2 cellular contexts compared by ENCODE assay signal in the genomic region with DNA sequence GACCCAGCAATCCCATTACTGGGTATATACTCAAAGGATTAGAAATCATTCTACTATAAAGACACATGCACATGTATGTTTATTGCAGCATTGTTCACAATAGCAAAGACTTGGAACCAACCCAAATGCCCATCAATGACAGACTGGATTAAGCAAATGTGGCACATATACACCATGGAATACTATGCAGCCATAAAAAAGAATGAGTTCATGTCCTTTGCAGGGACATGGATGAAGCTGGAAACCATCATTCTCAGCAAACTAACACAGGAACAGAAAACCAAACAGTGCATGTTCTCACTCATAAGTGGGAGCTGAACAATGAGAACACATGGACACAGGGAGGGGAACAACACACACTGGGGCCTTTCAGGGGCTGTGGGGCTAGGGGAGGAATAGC.
DNase-seq lines count a peak whose midpoint lies in the region; ATAC-seq, FAIRE-seq and TF ChIP-seq lines count a peak whose summit lies in the region.
"Not testable (repeated sequence)": the region's sequence is repeated elsewhere in the genome, so short reads cannot be mapped to it uniquely, and the experiment has no call there.

No MANE protein-coding gene starts in this region.

- not testable (repeated sequence) for H3K79me2 ChIP-seq in HepG2 (ENCODE audit: insufficient read depth, low read length)

- TF ChIP-seq EP300 in HepG2 (IDR thresholded peaks at IDR 0.05; ENCODE audit: low read depth in 2 of 2, low read length in 2 of 2); HepG2 (CRISPR knock-in tag; IDR thresholded peaks at IDR 0.05; ENCODE audit: borderline replicate concordance): not testable (repeated sequence)

- TF ChIP-seq POLR2A in HepG2 (IDR thresholded peaks at IDR 0.05; ENCODE audit: insufficient read depth in 1 of 2, low read depth in 2 of 2, low read length in 2 of 2) = not testable (repeated sequence)

- intact Hi-C loops in HepG2 (cut with micrococcal nuclease; ENCODE audit: unreplicated experiment) = not testable (repeated sequence)

- not testable (repeated sequence) for H3K4me3 ChIP-seq in HEK293 (ENCODE audit: low read depth, low read length); HepG2 (replicated peaks in 1 of 3; ENCODE audit: insufficient read depth in 1 of 3, low read depth in 2 of 3, low read length in 3 of 3)

- H3K27me3 ChIP-seq in HepG2 (ENCODE audit: control insufficient read depth in 1 of 2, insufficient read depth in 2 of 2, low read length in 2 of 2) = not testable (repeated sequence)

- CTCF ChIA-PET in HEK293 (lab: Yijun Ruan, JAX) = interaction anchor here (1.5 kb wide), 1 partner anchor 80 kb away, joined by 3 read pairs; no protein-coding TSS in a partner anchor
- CTCF ChIA-PET in HepG2 (lab: Yijun Ruan, JAX; ENCODE audit: low intra/inter-chr PET ratio, low total read pairs) = not testable (repeated sequence)

- not testable (repeated sequence) for H3K9me3 ChIP-seq in HEK293 (ENCODE audit: control insufficient read depth, insufficient read depth, low read depth, low read length); HepG2 (ENCODE audit: low read length)

- not testable (repeated sequence) for TF ChIP-seq RAD21 in HepG2 (CRISPR knock-in tag; IDR thresholded peaks at IDR 0.05)

- not testable (repeated sequence) for DNase-seq in HepG2 (ENCODE audit: low spot score)

- H2AFZ ChIP-seq in HepG2 (ENCODE audit: low read length) = not testable (repeated sequence)

- in situ Hi-C loops in HepG2 (cut with HindIII; ENCODE audit: extremely low pct_ligation_motif_present, low pct_unique_long_range_greater_than_20kb) = not testable (repeated sequence)

- POLR2A ChIA-PET in HEK293 (lab: Yijun Ruan, JAX); HepG2 (lab: Yijun Ruan, JAX): not testable (repeated sequence)

- not testable (repeated sequence) for FAIRE-seq in HepG2 (lab: Jason Lieb, UNC)

- H3K27ac ChIP-seq in HEK293 (ENCODE audit: extremely low read depth, low read depth, low read length); HepG2 (ENCODE audit: extremely low read length, insufficient read depth, low read length): not testable (repeated sequence)

- not testable (repeated sequence) for H3K4me1 ChIP-seq in HEK293 (ENCODE audit: control insufficient read depth, insufficient read depth, low read length); HepG2 (ENCODE audit: insufficient read depth, low read length)

- not testable (repeated sequence) for BruUV-seq in HepG2 (replicated peaks; lab: Mats Ljungman, UMichigan)

- not testable (repeated sequence) for H3K36me3 ChIP-seq in HEK293 (ENCODE audit: control insufficient read depth in 2 of 2, insufficient read depth in 1 of 2, low read length in 2 of 2); HepG2 (replicated peaks in 1 of 2; ENCODE audit: control insufficient read depth in 1 of 2, insufficient read depth in 2 of 2, low read length in 2 of 2)

- not testable (repeated sequence) for H3K9ac ChIP-seq in HepG2 (ENCODE audit: insufficient read depth, low read depth, low read length)

- not testable (repeated sequence) for TF ChIP-seq CTCF in HEK293 (tag by site-specific recombination; IDR thresholded peaks at IDR 0.05); HepG2 (CRISPR knock-in tag; IDR thresholded peaks at IDR 0.05)

- H4K20me1 ChIP-seq in HepG2 (ENCODE audit: insufficient read depth, low read length) = not testable (repeated sequence)

- not testable (repeated sequence) for H3K4me2 ChIP-seq in HepG2 (ENCODE audit: low read depth, low read length)

- not testable (repeated sequence) for ATAC-seq in HepG2

TF ChIP-seq in HEK293, 187 proteins besides CTCF, POLR2A, EP300 and RAD21:
- peak; percentile 95 for TF ChIP-seq ZNF146 (tag by site-specific recombination; IDR thresholded peaks at IDR 0.05)

TF ChIP-seq in HepG2, 621 proteins besides CTCF, POLR2A, EP300 and RAD21:
- 0 out of 2 replicates have a peak, but pooled peaks have one; percentile 2 for TF ChIP-seq NFRKB (IDR thresholded peaks at IDR 0.05)
TF ChIP-seq in HepG2: peak in this region for 1; not testable (repeated sequence) for 620.
